ENCODE assay signal across 1 cellular context in genomic region chr6:28940859-28941680, GRCh38.
TF ChIP-seq lines count a peak whose summit lies in the region.

No MANE protein-coding gene starts in this region.

TF ChIP-seq in HepG2, 621 proteins besides CTCF, POLR2A, EP300 and RAD21 (continued from another document and continues in another):
- TF ChIP-seq BCL3 (CRISPR knock-in tag; IDR thresholded peaks at IDR 0.05) (no peak; the same call in 1 of the 2 replicates), GZF1 (CRISPR knock-in tag; IDR thresholded peaks at IDR 0.05) (no peak; the same call in 1 of the 2 replicates), BRF2 (CRISPR knock-in tag; IDR thresholded peaks at IDR 0.05) (no peak), AFF4 (CRISPR knock-in tag; IDR thresholded peaks at IDR 0.05) (peak; percentile 25; the same call in 1 of the 2 replicates), ETV6 (CRISPR knock-in tag; conservative IDR thresholded peaks at IDR 0.05) (no peak), ZNF34 (CRISPR knock-in tag; IDR thresholded peaks at IDR 0.05; ENCODE audit: borderline replicate concordance) (no peak), ZNF761 (CRISPR knock-in tag; conservative IDR thresholded peaks at IDR 0.05) (no peak; the same call in 1 of the 2 replicates), SP140L (CRISPR knock-in tag; IDR thresholded peaks at IDR 0.05; ENCODE audit: borderline replicate concordance) (0 out of 2 replicates have a peak, but pooled peaks have one; percentile 19), ZFX (CRISPR knock-in tag; IDR thresholded peaks at IDR 0.05; ENCODE audit: low read depth) (no peak), ZNF263 (CRISPR knock-in tag; IDR thresholded peaks at IDR 0.05) (no peak), ZBTB49 (CRISPR knock-in tag; IDR thresholded peaks at IDR 0.05; ENCODE audit: borderline replicate concordance) (no peak), ZBTB14 (CRISPR knock-in tag; IDR thresholded peaks at IDR 0.05) (no peak), ZNF784 (CRISPR knock-in tag; IDR thresholded peaks at IDR 0.05; ENCODE audit: borderline replicate concordance) (peak; percentile 73; the same call in 1 of the 2 replicates), PATZ1 (CRISPR knock-in tag; IDR thresholded peaks at IDR 0.05) (no peak), ZNF563 (CRISPR knock-in tag; IDR thresholded peaks at IDR 0.05) (no peak), MIER3 (CRISPR knock-in tag; IDR thresholded peaks at IDR 0.05; ENCODE audit: borderline replicate concordance) (peak; percentile 84; the same call in 1 of the 2 replicates), KLF12 (CRISPR knock-in tag; IDR thresholded peaks at IDR 0.05; ENCODE audit: borderline replicate concordance) (no peak), IRF9 (CRISPR knock-in tag; IDR thresholded peaks at IDR 0.05; ENCODE audit: borderline replicate concordance) (no peak), PHF20 (CRISPR knock-in tag; IDR thresholded peaks at IDR 0.05) (no peak), ZBTB7A (CRISPR knock-in tag; IDR thresholded peaks at IDR 0.05) (no peak), ZSCAN29 (CRISPR knock-in tag; conservative IDR thresholded peaks at IDR 0.05) (0 out of 2 replicates have a peak, but pooled peaks have one; percentile 2), ZNF557 (CRISPR knock-in tag; IDR thresholded peaks at IDR 0.05) (no peak), ATF5 (CRISPR knock-in tag; IDR thresholded peaks at IDR 0.05; ENCODE audit: low read depth) (no peak), ZNF230 (CRISPR knock-in tag; IDR thresholded peaks at IDR 0.05) (no peak), ZNF782 (CRISPR knock-in tag; IDR thresholded peaks at IDR 0.05; ENCODE audit: borderline replicate concordance) (no peak), ZNF710 (CRISPR knock-in tag; IDR thresholded peaks at IDR 0.05; ENCODE audit: borderline replicate concordance) (no peak; the same call in 1 of the 2 replicates), GATAD1 (CRISPR knock-in tag; IDR thresholded peaks at IDR 0.05) (no peak), ZNF362 (CRISPR knock-in tag; IDR thresholded peaks at IDR 0.05; ENCODE audit: borderline replicate concordance) (peak; percentile 88), ZNF205 (CRISPR knock-in tag; IDR thresholded peaks at IDR 0.05) (no peak; the same call in 1 of the 2 replicates), HMGXB4 (CRISPR knock-in tag; IDR thresholded peaks at IDR 0.05; ENCODE audit: borderline replicate concordance in 1 of 2, low read depth in 1 of 2) (peak; percentile 98 to 99), NR0B2 (CRISPR knock-in tag; IDR thresholded peaks at IDR 0.05) (no peak), ZNF749 (CRISPR knock-in tag; IDR thresholded peaks at IDR 0.05; ENCODE audit: borderline replicate concordance) (peak; percentile 45; the same call in 1 of the 2 replicates), KDM1A (CRISPR knock-in tag; IDR thresholded peaks at IDR 0.05) (0 out of 2 replicates have a peak, but pooled peaks have one; percentile 14), MED13 (CRISPR knock-in tag; IDR thresholded peaks at IDR 0.05) (peak; percentile 39; the same call in 1 of the 2 replicates)
